1 cellular context compared by ENCODE assay signal in genomic region chr5:115599924-115600323, GRCh38.
TF ChIP-seq lines count a peak whose summit lies in the region.

No MANE protein-coding gene starts in this region.

TF ChIP-seq in GM12878, 131 proteins besides CTCF, POLR2A, EP300 and RAD21:
- no peak for TF ChIP-seq RCOR1 (conservative IDR thresholded peaks at IDR 0.05; ENCODE audit: low read depth, low read length)
- TF ChIP-seq HDGF (IDR thresholded peaks at IDR 0.05) = 0 out of 2 replicates have a peak, but pooled peaks have one; percentile 9
